32 cellular contexts compared by ENCODE assay signal in genomic region chr6:7881765-7882500, GRCh38. TPM values are rescaled to one million over a fixed set of nuclear protein-coding genes. Genes with fewer than 3 reads are reported as not detected.
DNase-seq lines count a peak whose midpoint lies in the region; ATAC-seq, FAIRE-seq and TF ChIP-seq lines count a peak whose summit lies in the region.
"Had no signal": no experiment of that assay in that cellular context is flagged by ENCODE, and none has a peak within 500 bp of the region (broad histone marks: within the 10 kb centered on the region; RNA-seq: fewer than 3 reads in every experiment).

No MANE protein-coding gene starts in this region.

- H4K20me1 ChIP-seq in mammary epithelial cell (ENCODE audit: insufficient read depth, low read length) = no peaks in the 10 kb centered on the region
- H4K20me1 ChIP-seq in astrocyte (ENCODE audit: insufficient read depth, low read length) = peaks cover 28% of the 10 kb centered on the region
- H4K20me1 ChIP-seq in GM23338 (replicated peaks; ENCODE audit: insufficient read depth) = no peaks in the 10 kb centered on the region; the same call in 1 of the 2 replicates

- H3F3A ChIP-seq in GM23338 (replicated peaks; ENCODE audit: low read depth) = no peaks in the 10 kb centered on the region

- TF ChIP-seq POLR2A in breast epithelium (IDR thresholded peaks at IDR 0.05) = no peak

- in situ Hi-C loops in mammary epithelial cell (cut with MboI; ENCODE audit: low sequenced_read_pairs in 2 of 2) = no loop called here

- intact Hi-C loops in mammary epithelial cell (cut with micrococcal nuclease) = no loop called here
- intact Hi-C loops in breast epithelium (cut with DNase I; ENCODE audit: low total_unique reads) = no loop called here

- peaks cover 2% of the 10 kb centered on the region for H3K9me3 Mint-ChIP-seq in astrocyte (ENCODE audit: unreplicated experiment)
- H3K9me3 Mint-ChIP-seq in GM23338 = no peaks in the 10 kb centered on the region; the same call in 2 of the 3 replicates
- H3K9me3 Mint-ChIP-seq: activated CD4-positive, alpha-beta memory T cell treated with anti-CD3 and anti-CD28 coated beads for 36 hours; activated T-helper 17 cell treated with anti-CD3 and anti-CD28 coated beads, Interleukin-2, amount 50 U/mL, for 72 hours; CD4-positive, CD25-positive, alpha-beta regulatory T cell; neural crest cell had no signal

- dilution Hi-C loops in mammary epithelial cell (cut with HindIII; ENCODE audit: low sequenced_read_pairs) = no loop called here

- no peak overlapping the region for H2AFZ ChIP-seq in mammary epithelial cell (ENCODE audit: low read depth, low read length)
- H2AFZ ChIP-seq in astrocyte (ENCODE audit: low read depth, low read length) = no peak overlapping the region
- H2AFZ ChIP-seq in GM23338 = no peak overlapping the region

- CTCF ChIA-PET in mammary epithelial cell (lab: Charles Lee; ENCODE audit: low non-redundant PET) = no interaction called here

- peak overlapping the region; percentile 70 for H3K27ac Mint-ChIP-seq in astrocyte (ENCODE audit: unreplicated experiment)
- H3K27ac Mint-ChIP-seq in GM23338 = no peak overlapping the region
- H3K27ac Mint-ChIP-seq: activated CD4-positive, alpha-beta memory T cell treated with anti-CD3 and anti-CD28 coated beads for 36 hours; activated naive CD8-positive, alpha-beta T cell; CD4-positive, CD25-positive, alpha-beta regulatory T cell had no signal

- peaks cover 48% of the 10 kb centered on the region for H3K36me3 Mint-ChIP-seq in astrocyte (ENCODE audit: low read depth, unreplicated experiment)
- peaks cover 66% of the 10 kb centered on the region for H3K36me3 Mint-ChIP-seq in GM23338 (ENCODE audit: low read depth)

- no peak overlapping the region for H3K9ac ChIP-seq in mammary epithelial cell (ENCODE audit: insufficient read depth, low read length)
- no peak overlapping the region for H3K9ac ChIP-seq in astrocyte (ENCODE audit: low read length)

- H3K36me3 ChIP-seq in mammary epithelial cell (ENCODE audit: insufficient read depth, low read length) (peaks cover 28% of the 10 kb centered on the region), breast epithelium (peaks cover 12% of the 10 kb centered on the region), astrocyte (ENCODE audit: insufficient read depth, low read length) (peaks cover 68% of the 10 kb centered on the region), GM23338 (ENCODE audit: insufficient read depth) (peaks cover 46% of the 10 kb centered on the region)

- H3K9me3 ChIP-seq in mammary epithelial cell (replicated peaks; ENCODE audit: insufficient read depth, low read length) (no peaks in the 10 kb centered on the region), breast epithelium (no peaks in the 10 kb centered on the region), astrocyte (ENCODE audit: insufficient read depth, low read depth, low read length) (no peaks in the 10 kb centered on the region)
- H3K9me3 ChIP-seq: lower lobe of right lung, pancreas, upper lobe of right lung had no signal

- H3K4me1 ChIP-seq in mammary epithelial cell (ENCODE audit: insufficient read depth, low read length) = no peaks in the 10 kb centered on the region
- no peaks in the 10 kb centered on the region for H3K4me1 ChIP-seq in breast epithelium
- no peaks in the 10 kb centered on the region for H3K4me1 ChIP-seq in astrocyte (ENCODE audit: insufficient read depth, low read length)
- no peaks in the 10 kb centered on the region for H3K4me1 ChIP-seq in GM23338 (ENCODE audit: insufficient read depth)
- H3K4me1 ChIP-seq: lower lobe of right lung, pancreas, upper lobe of right lung had no signal

- no peak for FAIRE-seq in astrocyte (lab: Jason Lieb, UNC)
- FAIRE-seq: GM12892, H1, pancreas, TTC549 had no signal

- no peak overlapping the region for H3K27ac ChIP-seq in mammary epithelial cell (ENCODE audit: insufficient read depth, low read depth, low read length)
- H3K27ac ChIP-seq in breast epithelium = no peak overlapping the region
- H3K27ac ChIP-seq in astrocyte (ENCODE audit: low read depth, low read length) = no peak overlapping the region
- no peak overlapping the region for H3K27ac ChIP-seq in GM23338 (ENCODE audit: low read depth)
- H3K27ac ChIP-seq: 22Rv1, lower lobe of right lung, pancreas, upper lobe of right lung had no signal

- H3K4me3 ChIP-seq in mammary epithelial cell (replicated peaks in 1 of 3; ENCODE audit: insufficient read depth in 1 of 3, low read depth in 2 of 3, low read length in 3 of 3) (no peak overlapping the region), breast epithelium (no peak overlapping the region), astrocyte (ENCODE audit: insufficient read depth, low read depth, low read length) (no peak overlapping the region), GM23338 (no peak overlapping the region)
- H3K4me3 ChIP-seq: lower lobe of right lung, pancreas, upper lobe of right lung had no signal

- H3K79me2 ChIP-seq in mammary epithelial cell (ENCODE audit: insufficient read depth, low read length) = no peaks in the 10 kb centered on the region
- H3K79me2 ChIP-seq in astrocyte (ENCODE audit: insufficient read depth, low read length) = no peaks in the 10 kb centered on the region
- H3K79me2 ChIP-seq in GM23338 (replicated peaks; ENCODE audit: insufficient read depth) = no peaks in the 10 kb centered on the region

- H3K27me3 Mint-ChIP-seq in astrocyte (ENCODE audit: low read depth, unreplicated experiment) = no peaks in the 10 kb centered on the region
- H3K27me3 Mint-ChIP-seq in GM23338 (ENCODE audit: insufficient read depth, low read depth, poor library complexity) = peaks cover 2% of the 10 kb centered on the region
- H3K27me3 Mint-ChIP-seq: activated CD4-positive, alpha-beta memory T cell treated with anti-CD3 and anti-CD28 coated beads for 36 hours; activated naive CD8-positive, alpha-beta T cell; activated T-helper 17 cell treated with anti-CD3 and anti-CD28 coated beads, Interleukin-2, amount 50 U/mL, for 72 hours had no signal

- 69% methylated on average over 8 of the region's 8 CpGs for WGBS in mammary epithelial cell (ENCODE audit: low coverage, missing lambda C conversion rate)

- peaks cover 12% of the 10 kb centered on the region for H3K4me1 Mint-ChIP-seq in astrocyte (ENCODE audit: low read depth, unreplicated experiment)
- H3K4me1 Mint-ChIP-seq in GM23338 = no peaks in the 10 kb centered on the region
- H3K4me1 Mint-ChIP-seq: activated T-helper 17 cell treated with anti-CD3 and anti-CD28 coated beads, Interleukin-2, amount 50 U/mL, for 72 hours; CD4-positive, CD25-positive, alpha-beta regulatory T cell; neural crest cell had no signal

- no peaks in the 10 kb centered on the region for H3K27me3 ChIP-seq in mammary epithelial cell (ENCODE audit: insufficient read depth, low read length)
- no peaks in the 10 kb centered on the region for H3K27me3 ChIP-seq in breast epithelium
- no peaks in the 10 kb centered on the region for H3K27me3 ChIP-seq in astrocyte (ENCODE audit: insufficient read depth, low read length)
- H3K27me3 ChIP-seq in GM23338 (ENCODE audit: insufficient read depth) = no peaks in the 10 kb centered on the region
- H3K27me3 ChIP-seq: pancreas, upper lobe of right lung had no signal

- no peak for TF ChIP-seq CTCF in mammary epithelial cell (conservative IDR thresholded peaks at IDR 0.05 in 1 of 2, IDR thresholded peaks at IDR 0.05 in 1 of 2; ENCODE audit: extremely low read depth in 1 of 2, insufficient read depth in 1 of 2, low read depth in 1 of 2, low read length in 2 of 2)
- no peak for TF ChIP-seq CTCF in breast epithelium (IDR thresholded peaks at IDR 0.05)
- no peak for TF ChIP-seq CTCF in astrocyte (IDR thresholded peaks at IDR 0.05; ENCODE audit: insufficient read depth, low read depth, low read length)
- TF ChIP-seq CTCF in GM23338 (conservative IDR thresholded peaks at IDR 0.05; ENCODE audit: low read depth in 2 of 2) = no peak

- H3K4me2 ChIP-seq in mammary epithelial cell (ENCODE audit: insufficient read depth, low read depth, low read length) = no peak overlapping the region
- H3K4me2 ChIP-seq in astrocyte (ENCODE audit: low read length) = no peak overlapping the region
- H3K4me2 ChIP-seq in GM23338 = no peak overlapping the region

- no TSS peak for BruUV-seq in mammary epithelial cell (replicated peaks; lab: Mats Ljungman, UMichigan)

- no peak for ATAC-seq in GM23338
- ATAC-seq in HG03280 (IDR thresholded peaks at IDR 0.05; ENCODE audit: unreplicated experiment) = no peak
- ATAC-seq: activated T-helper 17 cell treated with anti-CD3 and anti-CD28 coated beads, Interleukin-2, amount 50 U/mL, for 72 hours; lower lobe of right lung; pancreas; upper lobe of right lung had no signal

- peak; percentile 28 for DNase-seq in mammary epithelial cell
- DNase-seq in breast epithelium (ENCODE audit: low spot score in 2 of 2) = no peak
- no peak for DNase-seq in astrocyte (ENCODE audit: low read depth)
- DNase-seq in kidney tubule cell (ENCODE audit: low spot score) = peak; percentile 85
- no peak for DNase-seq in superior temporal gyrus (ENCODE audit: extremely low spot score)
- DNase-seq in GM23338 (ENCODE audit: low spot score) = no peak
- no peak for DNase-seq in T-helper 2 cell
- DNase-seq: activated CD4-positive, alpha-beta memory T cell treated with anti-CD3 and anti-CD28 coated beads for 36 hours; activated CD4-positive, CD25-positive, alpha-beta regulatory T cell treated with anti-CD3 and anti-CD28 coated beads, Interleukin-2, amount 50 U/mL, for 72 hours; activated CD8-positive, alpha-beta memory T cell treated with anti-CD3 and anti-CD28 coated beads, Interleukin-2, amount 50 U/mL, for 48 hours; aorta; CD4-positive, CD25-positive, alpha-beta regulatory T cell; glutamatergic neuron; lower lobe of right lung; NCI-H1105; NCI-H187 treated with DMSO at 0.1 percent for 48 hours; NCI-H748 treated with DMSO at 0.1 percent for 48 hours; pancreas; RPMI8226; stimulated activated CD4-positive, alpha-beta T cell treated with anti-CD3 and anti-CD28 coated beads, Interleukin-12 subunit alpha, Interleukin-12 subunit beta, amount 100 ng/mL, for 4 hours; stimulated activated CD4-positive, alpha-beta T cell treated with anti-CD3 and anti-CD28 coated beads, Interleukin-4, amount 100 ng/mL, for 1 hour; substantia nigra; T-helper 1 cell; upper lobe of right lung had no signal

- no peaks in the 10 kb centered on the region for H3K9me2 ChIP-seq in GM23338 (ENCODE audit: insufficient read depth)

- H3K4me3 Mint-ChIP-seq in astrocyte (ENCODE audit: unreplicated experiment) (no peak overlapping the region), GM23338 (no peak overlapping the region)
- H3K4me3 Mint-ChIP-seq: activated CD4-positive, alpha-beta memory T cell treated with anti-CD3 and anti-CD28 coated beads for 36 hours; activated naive CD8-positive, alpha-beta T cell; activated T-helper 17 cell treated with anti-CD3 and anti-CD28 coated beads, Interleukin-2, amount 50 U/mL, for 72 hours; CD4-positive, CD25-positive, alpha-beta regulatory T cell; neural crest cell had no signal

TF ChIP-seq in GM23338, 12 proteins besides CTCF, POLR2A, EP300 and RAD21 (continues in another document):
- TF ChIP-seq NANOG (IDR thresholded peaks at IDR 0.05; ENCODE audit: borderline replicate concordance) (no peak), ZNF331 (CRISPR knock-in tag; IDR thresholded peaks at IDR 0.05; ENCODE audit: low read depth) (no peak)

RNA-seq across cellular contexts. Expression of gene TXNDC5, which starts 28.7 kb away (rescaled TPM):
- total RNA-seq in mammary epithelial cell (100 to 1,000 TPM; 109 to 170 TPM), breast epithelium (100 to 1,000 TPM; 123 to 191 (median 165) TPM), astrocyte (193 and 202 TPM in 2 replicates)
- polyA plus RNA-seq in mammary epithelial cell (116 TPM), GM23338 (2016; fragmentation: Nextera tagmentation; extraction: Ambion mirVana) (42.9 and 45.4 TPM in 2 replicates)
- 123 TPM for polyA minus RNA-seq in mammary epithelial cell
- total RNA-seq in GM23338 (2014; rRNA removed; shearing (Covaris generic)) = 197 and 210 TPM in 2 replicates

Comparison
In these comparisons a context has a peak if more than half of its experiments do, and no peak if none do; other contexts are left out.
1. DNase-seq: peak in mammary epithelial cell (single experiment) and kidney tubule cell (single experiment); none in breast epithelium (0 of 2), astrocyte (single experiment), superior temporal gyrus (single experiment), GM23338 (single experiment) and T-helper 2 cell (0 of 5).